In the genomic region with DNA sequence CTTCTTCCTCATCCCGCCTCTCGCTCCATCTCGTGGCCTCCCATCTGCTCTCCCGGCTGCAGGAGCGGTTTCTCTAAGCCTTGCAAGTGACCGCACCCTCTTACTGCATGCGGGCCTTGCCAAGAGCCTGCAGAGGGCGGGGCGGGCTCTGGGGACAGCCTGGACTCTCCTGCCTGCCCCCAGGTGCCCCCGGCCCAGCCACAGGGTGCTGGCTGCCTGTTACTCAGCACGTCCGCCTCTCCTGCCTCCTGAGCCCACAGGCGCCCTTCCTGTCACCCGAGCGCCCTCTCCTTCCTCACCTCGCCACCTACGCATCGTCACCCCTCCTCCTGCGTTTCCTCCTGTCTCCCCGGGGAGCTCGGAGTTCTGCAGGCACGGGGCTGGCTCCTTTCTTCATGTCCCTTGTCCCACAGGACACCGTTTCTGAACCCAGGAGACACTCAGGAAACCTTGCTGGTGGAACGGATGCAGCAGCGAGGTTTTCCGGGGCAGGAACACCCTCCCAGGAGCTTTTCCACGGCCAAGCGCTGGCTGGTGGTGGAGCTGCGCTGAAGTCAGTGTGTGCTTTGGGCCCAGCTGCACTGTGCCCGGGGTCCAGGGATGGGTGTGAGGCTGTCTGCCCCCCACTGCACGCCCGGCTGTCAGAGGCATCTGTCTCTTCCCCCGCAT, we compare ENCODE assay signal across 1 cellular context.
TF ChIP-seq lines count a peak whose summit lies in the region.

No MANE protein-coding gene starts in this region.

TF ChIP-seq in GM12878, 131 proteins besides CTCF, POLR2A, EP300 and RAD21 (continued from another document and continues in another):
- TF ChIP-seq RELB (IDR thresholded peaks at IDR 0.05; ENCODE audit: low read depth) (peak; percentile 84), MEF2A (IDR thresholded peaks at IDR 0.05; ENCODE audit: insufficient read depth, low read depth, low read length) (no peak), TCF3 (IDR thresholded peaks at IDR 0.05; ENCODE audit: borderline replicate concordance, insufficient read depth, low read depth, low read length) (no peak), PML (IDR thresholded peaks at IDR 0.05; ENCODE audit: low read length) (no peak), IKZF1 (conservative IDR thresholded peaks at IDR 0.05) (peak; percentile 96), MEF2B (IDR thresholded peaks at IDR 0.05; ENCODE audit: partially characterized antibody, poor library complexity, severe bottlenecking) (peak; percentile 88), EZH2 (IDR thresholded peaks at IDR 0.05; ENCODE audit: borderline replicate concordance, control insufficient read depth, low read depth, low read length) (no peak), NR2C1 (IDR thresholded peaks at IDR 0.05) (no peak), ZNF207 (IDR thresholded peaks at IDR 0.05; ENCODE audit: borderline replicate concordance) (no peak), TCF12 (IDR thresholded peaks at IDR 0.05; ENCODE audit: low read depth, low read length) (no peak), MLLT1 (IDR thresholded peaks at IDR 0.05) (no peak), TCF7 (IDR thresholded peaks at IDR 0.05; ENCODE audit: borderline replicate concordance) (no peak), BRCA1 (IDR thresholded peaks at IDR 0.05; ENCODE audit: low read depth, low read length) (no peak), GATAD2B (conservative IDR thresholded peaks at IDR 0.05; ENCODE audit: low read depth) (peak; percentile 87; the same call in 1 of the 2 replicates), NFYA (IDR thresholded peaks at IDR 0.05; ENCODE audit: borderline replicate concordance, low read depth, low read length) (no peak), YBX1 (IDR thresholded peaks at IDR 0.05) (no peak), BMI1 (IDR thresholded peaks at IDR 0.05; ENCODE audit: borderline replicate concordance) (no peak), RCOR1 (conservative IDR thresholded peaks at IDR 0.05; ENCODE audit: low read depth, low read length) (no peak), ZNF687 (IDR thresholded peaks at IDR 0.05) (no peak; the same call in 1 of the 2 replicates), NR2C2 (IDR thresholded peaks at IDR 0.05; ENCODE audit: borderline replicate concordance, control insufficient read depth, insufficient read length, low read depth) (no peak), ZZZ3 (IDR thresholded peaks at IDR 0.05; ENCODE audit: control insufficient read depth, insufficient read length, low read depth) (no peak), RB1 (IDR thresholded peaks at IDR 0.05; ENCODE audit: borderline replicate concordance) (no peak), MXI1 (IDR thresholded peaks at IDR 0.05; ENCODE audit: low read depth, low read length) (peak; percentile 42; the same call in 1 of the 2 replicates), POLR2AphosphoS2 (IDR thresholded peaks at IDR 0.05; ENCODE audit: low read depth, low read length) (no peak), PRDM15 (CRISPR knock-in tag; IDR thresholded peaks at IDR 0.05) (no peak), CREM (IDR thresholded peaks at IDR 0.05; ENCODE audit: low read depth) (no peak), NR2F1 (conservative IDR thresholded peaks at IDR 0.05) (peak; percentile 87)
- TF ChIP-seq, protein P1, sequence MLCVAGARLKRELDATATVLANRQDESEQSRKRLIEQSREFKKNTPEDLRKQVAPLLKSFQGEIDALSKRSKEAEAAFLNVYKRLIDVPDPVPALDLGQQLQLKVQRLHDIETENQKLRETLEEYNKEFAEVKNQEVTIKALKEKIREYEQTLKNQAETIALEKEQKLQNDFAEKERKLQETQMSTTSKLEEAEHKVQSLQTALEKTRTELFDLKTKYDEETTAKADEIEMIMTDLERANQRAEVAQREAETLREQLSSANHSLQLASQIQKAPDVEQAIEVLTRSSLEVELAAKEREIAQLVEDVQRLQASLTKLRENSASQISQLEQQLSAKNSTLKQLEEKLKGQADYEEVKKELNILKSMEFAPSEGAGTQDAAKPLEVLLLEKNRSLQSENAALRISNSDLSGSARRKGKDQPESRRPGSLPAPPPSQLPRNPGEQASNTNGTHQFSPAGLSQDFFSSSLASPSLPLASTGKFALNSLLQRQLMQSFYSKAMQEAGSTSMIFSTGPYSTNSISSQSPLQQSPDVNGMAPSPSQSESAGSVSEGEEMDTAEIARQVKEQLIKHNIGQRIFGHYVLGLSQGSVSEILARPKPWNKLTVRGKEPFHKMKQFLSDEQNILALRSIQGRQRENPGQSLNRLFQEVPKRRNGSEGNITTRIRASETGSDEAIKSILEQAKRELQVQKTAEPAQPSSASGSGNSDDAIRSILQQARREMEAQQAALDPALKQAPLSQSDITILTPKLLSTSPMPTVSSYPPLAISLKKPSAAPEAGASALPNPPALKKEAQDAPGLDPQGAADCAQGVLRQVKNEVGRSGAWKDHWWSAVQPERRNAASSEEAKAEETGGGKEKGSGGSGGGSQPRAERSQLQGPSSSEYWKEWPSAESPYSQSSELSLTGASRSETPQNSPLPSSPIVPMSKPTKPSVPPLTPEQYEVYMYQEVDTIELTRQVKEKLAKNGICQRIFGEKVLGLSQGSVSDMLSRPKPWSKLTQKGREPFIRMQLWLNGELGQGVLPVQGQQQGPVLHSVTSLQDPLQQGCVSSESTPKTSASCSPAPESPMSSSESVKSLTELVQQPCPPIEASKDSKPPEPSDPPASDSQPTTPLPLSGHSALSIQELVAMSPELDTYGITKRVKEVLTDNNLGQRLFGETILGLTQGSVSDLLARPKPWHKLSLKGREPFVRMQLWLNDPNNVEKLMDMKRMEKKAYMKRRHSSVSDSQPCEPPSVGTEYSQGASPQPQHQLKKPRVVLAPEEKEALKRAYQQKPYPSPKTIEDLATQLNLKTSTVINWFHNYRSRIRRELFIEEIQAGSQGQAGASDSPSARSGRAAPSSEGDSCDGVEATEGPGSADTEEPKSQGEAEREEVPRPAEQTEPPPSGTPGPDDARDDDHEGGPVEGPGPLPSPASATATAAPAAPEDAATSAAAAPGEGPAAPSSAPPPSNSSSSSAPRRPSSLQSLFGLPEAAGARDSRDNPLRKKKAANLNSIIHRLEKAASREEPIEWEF (IDR thresholded peaks at IDR 0.05; ENCODE audit: insufficient replicate concordance, low read depth, low read length), result no peak
- TF ChIP-seq, protein P2, sequence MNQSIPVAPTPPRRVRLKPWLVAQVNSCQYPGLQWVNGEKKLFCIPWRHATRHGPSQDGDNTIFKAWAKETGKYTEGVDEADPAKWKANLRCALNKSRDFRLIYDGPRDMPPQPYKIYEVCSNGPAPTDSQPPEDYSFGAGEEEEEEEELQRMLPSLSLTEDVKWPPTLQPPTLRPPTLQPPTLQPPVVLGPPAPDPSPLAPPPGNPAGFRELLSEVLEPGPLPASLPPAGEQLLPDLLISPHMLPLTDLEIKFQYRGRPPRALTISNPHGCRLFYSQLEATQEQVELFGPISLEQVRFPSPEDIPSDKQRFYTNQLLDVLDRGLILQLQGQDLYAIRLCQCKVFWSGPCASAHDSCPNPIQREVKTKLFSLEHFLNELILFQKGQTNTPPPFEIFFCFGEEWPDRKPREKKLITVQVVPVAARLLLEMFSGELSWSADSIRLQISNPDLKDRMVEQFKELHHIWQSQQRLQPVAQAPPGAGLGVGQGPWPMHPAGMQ (IDR thresholded peaks at IDR 0.05; ENCODE audit: borderline replicate concordance), result no peak
- TF ChIP-seq, protein P3, sequence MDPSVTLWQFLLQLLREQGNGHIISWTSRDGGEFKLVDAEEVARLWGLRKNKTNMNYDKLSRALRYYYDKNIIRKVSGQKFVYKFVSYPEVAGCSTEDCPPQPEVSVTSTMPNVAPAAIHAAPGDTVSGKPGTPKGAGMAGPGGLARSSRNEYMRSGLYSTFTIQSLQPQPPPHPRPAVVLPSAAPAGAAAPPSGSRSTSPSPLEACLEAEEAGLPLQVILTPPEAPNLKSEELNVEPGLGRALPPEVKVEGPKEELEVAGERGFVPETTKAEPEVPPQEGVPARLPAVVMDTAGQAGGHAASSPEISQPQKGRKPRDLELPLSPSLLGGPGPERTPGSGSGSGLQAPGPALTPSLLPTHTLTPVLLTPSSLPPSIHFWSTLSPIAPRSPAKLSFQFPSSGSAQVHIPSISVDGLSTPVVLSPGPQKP (IDR thresholded peaks at IDR 0.05; ENCODE audit: low read depth, low read length), result no peak
